In the genomic region with DNA sequence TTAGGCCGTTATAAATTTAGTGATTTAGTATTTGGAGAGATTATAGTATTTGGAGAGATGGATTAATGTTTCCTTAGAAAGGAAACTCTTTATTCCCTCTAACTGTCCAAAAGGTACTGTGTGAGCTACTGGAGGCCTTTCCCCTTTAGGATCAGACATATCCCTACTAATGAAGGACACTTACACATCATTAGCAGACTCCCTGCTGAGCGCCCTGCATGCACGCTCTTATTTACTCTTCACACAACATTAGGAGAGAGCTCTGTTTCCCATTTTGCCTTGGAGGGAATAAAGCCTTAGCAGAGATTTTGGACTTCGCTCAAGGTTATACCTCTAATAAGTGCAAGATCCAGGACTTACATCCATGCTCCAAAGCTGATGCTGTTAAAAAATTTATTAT, we compare ENCODE assay signal across 15 cellular contexts.
"Had no signal": no experiment of that assay in that cellular context is flagged by ENCODE, and none has a peak within 500 bp of the region (broad histone marks: within the 10 kb centered on the region; RNA-seq: fewer than 3 reads in every experiment).

No MANE protein-coding gene starts in this region.

- DNase-seq: dorsolateral prefrontal cortex; effector CD8-positive, alpha-beta T cell; foreskin melanocyte; head of caudate nucleus; hippocampal formation; mammary epithelial cell; mucosa of descending colon; naive thymus-derived CD8-positive, alpha-beta T cell; posterior cingulate gyrus; spleen; stimulated activated CD4-positive, alpha-beta T cell treated with anti-CD3 and anti-CD28 coated beads, Interleukin-15, amount 100 ng/mL, for 24 hours; stimulated activated CD4-positive, alpha-beta T cell treated with anti-CD3 and anti-CD28 coated beads, Interleukin-1b, Interleukin-23, amount 100 ng/mL, for 48 hours; stimulated activated CD4-positive, alpha-beta T cell treated with anti-CD3 and anti-CD28 coated beads, Interleukin-4, amount 100 ng/mL, for 24 hours; testis; upper lobe of right lung had no signal
